Comparison of ENCODE assay signal across 10 cellular contexts in genomic region chrX:53244610-53245009, GRCh38. TPM values are rescaled to one million over a fixed set of nuclear protein-coding genes. Genes with fewer than 3 reads are reported as not detected.
DNase-seq lines count a peak whose midpoint lies in the region; ATAC-seq and TF ChIP-seq lines count a peak whose summit lies in the region.
"Had no signal": no experiment of that assay in that cellular context is flagged by ENCODE, and none has a peak within 500 bp of the region (broad histone marks: within the 10 kb centered on the region; RNA-seq: fewer than 3 reads in every experiment).

No MANE protein-coding gene starts in this region.

- H3K4me3 Mint-ChIP-seq in progenitor cell of endocrine pancreas (ENCODE audit: low read depth), result no peak overlapping the region
- H3K4me3 Mint-ChIP-seq: activated B cell treated with CpG ODN at 0.5 μM for 24 hours had no signal

- no peaks in the 10 kb centered on the region for H3K9me3 Mint-ChIP-seq in progenitor cell of endocrine pancreas (ENCODE audit: low read depth)
- H3K9me3 Mint-ChIP-seq: activated B cell treated with CpG ODN at 0.5 μM for 24 hours had no signal

- no peak overlapping the region for H3K9ac ChIP-seq in OCI-LY1 (ENCODE audit: low read length)

- H3K4me1 Mint-ChIP-seq in progenitor cell of endocrine pancreas (ENCODE audit: low read depth), result no peaks in the 10 kb centered on the region
- H3K4me1 Mint-ChIP-seq: activated B cell treated with CpG ODN at 0.5 μM for 24 hours had no signal

- intact Hi-C loops in posterior vena cava (cut with DNase I), result no loop called here

- H2AFZ ChIP-seq in OCI-LY1 (ENCODE audit: low read length), result no peak overlapping the region

- no peak overlapping the region for H3K4me2 ChIP-seq in OCI-LY1 (ENCODE audit: low read length)

- H3K9me2 ChIP-seq in OCI-LY1 (ENCODE audit: low read depth, low read length), result no peaks in the 10 kb centered on the region

- H3K4me1 ChIP-seq in OCI-LY1 (ENCODE audit: insufficient read depth, low read length, severe bottlenecking), result no peaks in the 10 kb centered on the region
- H3K4me1 ChIP-seq: spleen had no signal

- H3K27me3 ChIP-seq in OCI-LY1 (ENCODE audit: insufficient read depth, low read length), result no peaks in the 10 kb centered on the region

- peaks cover 5% of the 10 kb centered on the region for H3K36me3 Mint-ChIP-seq in progenitor cell of endocrine pancreas (ENCODE audit: insufficient read depth)

- H3K79me2 ChIP-seq in OCI-LY1 (ENCODE audit: insufficient read depth, low read length), result no peaks in the 10 kb centered on the region

- TF ChIP-seq CTCF in OCI-LY1 (IDR thresholded peaks at IDR 0.05; ENCODE audit: low read length), result peak; percentile 16; the same call in 1 of the 2 replicates
- TF ChIP-seq CTCF in choroid plexus epithelial cell (conservative IDR thresholded peaks at IDR 0.05; ENCODE audit: low read depth, low read length), result peak; percentile 41
- peak; percentile 26 for TF ChIP-seq CTCF in progenitor cell of endocrine pancreas (IDR thresholded peaks at IDR 0.05; ENCODE audit: unreplicated experiment)

- no peaks in the 10 kb centered on the region for H3F3A ChIP-seq in OCI-LY1 (ENCODE audit: insufficient read depth, low read length)

- no peak for ATAC-seq in HG03457 (IDR thresholded peaks at IDR 0.05; ENCODE audit: unreplicated experiment)

- H4K20me1 ChIP-seq in OCI-LY1 (ENCODE audit: insufficient read depth, low read length), result no peaks in the 10 kb centered on the region

- H3K27me3 Mint-ChIP-seq in progenitor cell of endocrine pancreas, result no peaks in the 10 kb centered on the region
- H3K27me3 Mint-ChIP-seq: activated B cell treated with CpG ODN at 0.5 μM for 24 hours had no signal

- H3K27ac ChIP-seq in OCI-LY1 (ENCODE audit: low read depth, low read length, poor library complexity, severe bottlenecking), result no peak overlapping the region
- H3K27ac ChIP-seq: spleen had no signal

- H3K27ac Mint-ChIP-seq in progenitor cell of endocrine pancreas, result no peak overlapping the region
- H3K27ac Mint-ChIP-seq: activated B cell treated with CpG ODN at 0.5 μM for 24 hours had no signal

- no peaks in the 10 kb centered on the region for H3K36me3 ChIP-seq in OCI-LY1 (ENCODE audit: insufficient read depth, low read length)

- H3K4me3 ChIP-seq in OCI-LY1 (ENCODE audit: low read depth, low read length, poor library complexity, severe bottlenecking), result no peak overlapping the region
- H3K4me3 ChIP-seq in choroid plexus epithelial cell (ENCODE audit: low read depth, low read length), result no peak overlapping the region
- H3K4me3 ChIP-seq: spleen had no signal

- DNase-seq in ELR (ENCODE audit: low read depth) (peak; percentile 13), choroid plexus epithelial cell (ENCODE audit: low read depth) (no peak), progenitor cell of endocrine pancreas (ENCODE audit: low spot score, unreplicated experiment) (no peak), posterior vena cava (ENCODE audit: low spot score) (no peak), occipital lobe (lab: John Stamatoyannopoulos, UW) (no peak)
- DNase-seq: activated B cell treated with CpG ODN at 0.5 μM for 24 hours, NCI-H1048 had no signal

- H3K9me3 ChIP-seq in OCI-LY1 (ENCODE audit: low read length), result no peaks in the 10 kb centered on the region
- H3K9me3 ChIP-seq: spleen had no signal

RNA-seq across cellular contexts. Expression of gene KDM5C, which starts 19.6 kb away (rescaled TPM):
- total RNA-seq in progenitor cell of endocrine pancreas (109 and 112 TPM in 2 replicates), posterior vena cava (10 to 100 TPM; 66.0 to 77.8 TPM), occipital lobe (103 TPM)

RNA-seq across cellular contexts. Expression of gene IQSEC2, which starts 36.8 kb away (rescaled TPM):
- total RNA-seq in progenitor cell of endocrine pancreas (15.1 and 18.1 TPM in 2 replicates), posterior vena cava (1 to 10 TPM; 8.3 to 9.4 TPM), occipital lobe (8.6 TPM)
